20 cellular contexts compared by ENCODE assay signal in genomic region chr10:24969732-24970330, GRCh38. TPM values are rescaled to one million over a fixed set of nuclear protein-coding genes. Genes with fewer than 3 reads are reported as not detected.
DNase-seq lines count a peak whose midpoint lies in the region; ATAC-seq and TF ChIP-seq lines count a peak whose summit lies in the region.
"Had no signal": no experiment of that assay in that cellular context is flagged by ENCODE, and none has a peak within 500 bp of the region (broad histone marks: within the 10 kb centered on the region; RNA-seq: fewer than 3 reads in every experiment).

No MANE protein-coding gene starts in this region.

- ATAC-seq in left ventricle myocardium superior (peak; percentile 34), left cardiac atrium (no peak), GM18517 (IDR thresholded peaks at IDR 0.05; ENCODE audit: unreplicated experiment) (no peak)
- ATAC-seq: CD8-positive, alpha-beta T cell; Panc1 had no signal

- DNase-seq in left ventricle myocardium superior (no peak), left cardiac atrium (no peak), cardiac fibroblast (ENCODE audit: low read depth in 2 of 2) (peak; percentile 26 to 35), mesenchymal stem cell (no peak), anterior cingulate cortex (lab: John Stamatoyannopoulos, UW) (no peak)
- DNase-seq in activated T-cell treated with anti-CD3 and anti-CD28 coated beads, Interleukin-2, amount 50 U/mL, for 1 hour: no peak
- DNase-seq: CD8-positive, alpha-beta T cell; DMS79 treated with DMSO at 0.1 percent for 48 hours; GDM1; GOT3; Karpas-422; MM.1S; NCI-H1105 treated with DMSO at 0.1 percent for 48 hours; NCI-H187 treated with DMSO at 0.1 percent for 48 hours; NCI-H2171 treated with DMSO at 0.1 percent for 48 hours; NCI-H510A; NCI-H82; Right ventricle myocardium superior had no signal

- H3K4me2 ChIP-seq in mesenchymal stem cell (ENCODE audit: low read length, poor library complexity, severe bottlenecking): no peak overlapping the region

- H3K79me1 ChIP-seq in mesenchymal stem cell (replicated peaks; ENCODE audit: low read length, poor library complexity, severe bottlenecking): no peaks in the 10 kb centered on the region

- H2BK120ac ChIP-seq in mesenchymal stem cell (ENCODE audit: low read depth, low read length): no peak overlapping the region

- H2AK5ac ChIP-seq in mesenchymal stem cell (ENCODE audit: low read length, severe bottlenecking): no peak overlapping the region

- TF ChIP-seq CTCF in cardiac fibroblast (IDR thresholded peaks at IDR 0.05; ENCODE audit: low read depth, low read length): no peak

- no peak overlapping the region for H3K27ac ChIP-seq in mesenchymal stem cell (ENCODE audit: low read length, poor library complexity, severe bottlenecking)

- H3K23ac ChIP-seq in mesenchymal stem cell (ENCODE audit: low read length in 2 of 2): no peak overlapping the region

- H3K4me3 ChIP-seq in cardiac fibroblast (replicated peaks in 1 of 2; ENCODE audit: low read depth in 2 of 2, low read length in 2 of 2) (no peak overlapping the region), mesenchymal stem cell (ENCODE audit: insufficient read depth in 1 of 2, low read depth in 1 of 2, low read length in 2 of 2) (peak overlapping the region in 1 of 2 experiments; percentile 25)

- H3K27me3 ChIP-seq in mesenchymal stem cell (ENCODE audit: control insufficient read depth in 1 of 2, insufficient read depth in 1 of 2, low read length in 2 of 2): no peaks in the 10 kb centered on the region

- no peak overlapping the region for H4K8ac ChIP-seq in mesenchymal stem cell (ENCODE audit: low read length)

- no peaks in the 10 kb centered on the region for H3K4me1 ChIP-seq in mesenchymal stem cell (ENCODE audit: control insufficient read depth, insufficient read depth, low read depth, low read length)

- no peak overlapping the region for H3K18ac ChIP-seq in mesenchymal stem cell (ENCODE audit: low read depth in 1 of 2, low read length in 2 of 2)

- H3K4ac ChIP-seq in mesenchymal stem cell (ENCODE audit: low read depth in 1 of 2, low read length in 2 of 2): no peak overlapping the region

- no peak overlapping the region for H2BK15ac ChIP-seq in mesenchymal stem cell (ENCODE audit: low read depth, poor library complexity, severe bottlenecking)

- H2AFZ ChIP-seq in mesenchymal stem cell (ENCODE audit: low read depth, low read length): no peak overlapping the region

- intact Hi-C loops in left ventricle myocardium superior (cut with micrococcal nuclease) (no loop called here), left cardiac atrium (cut with DNase I) (no loop called here)

- no peaks in the 10 kb centered on the region for H3K9me3 ChIP-seq in mesenchymal stem cell (ENCODE audit: control insufficient read depth, low read length)

- no peak overlapping the region for H3K14ac ChIP-seq in mesenchymal stem cell (ENCODE audit: low read length in 2 of 2)

- H3K36me3 ChIP-seq in mesenchymal stem cell (ENCODE audit: control insufficient read depth in 1 of 2, insufficient read depth in 2 of 2, low read depth in 1 of 2, low read length in 2 of 2): no peaks in the 10 kb centered on the region

- H2BK12ac ChIP-seq in mesenchymal stem cell (ENCODE audit: low read length in 2 of 2): no peak overlapping the region

- H4K91ac ChIP-seq in mesenchymal stem cell (ENCODE audit: low read length): no peak overlapping the region

- H3K9ac ChIP-seq in mesenchymal stem cell (ENCODE audit: low read length): peak overlapping the region; percentile 78

- WGBS in mesenchymal stem cell: 97% methylated on average over 2 of the region's 2 CpGs

- no peak overlapping the region for H2BK5ac ChIP-seq in mesenchymal stem cell (ENCODE audit: low read depth, low read length, poor library complexity, severe bottlenecking)

RNA-seq across cellular contexts. Expression of gene PRTFDC1, which starts 17.4 kb away (rescaled TPM):
- total RNA-seq in left ventricle myocardium superior (9.1 TPM), left cardiac atrium (1 to 10 TPM; 6.3 to 6.6 TPM)
- 13.7 TPM for polyA plus RNA-seq in mesenchymal stem cell (2013, experiment 1 of 2)
- 14.3 TPM for polyA plus RNA-seq in mesenchymal stem cell (2013, experiment 2 of 2)

RNA-seq across cellular contexts. Expression of gene ENKUR, which starts 46.1 kb away (rescaled TPM):
- not detected for total RNA-seq in left ventricle myocardium superior
- not detected for total RNA-seq in left cardiac atrium
- polyA plus RNA-seq in mesenchymal stem cell (2013, experiment 1 of 2): 0.03 TPM
- polyA plus RNA-seq in mesenchymal stem cell (2013, experiment 2 of 2): not detected
- total RNA-seq: CD8-positive, alpha-beta T cell; Right ventricle myocardium superior had no signal

RNA-seq across cellular contexts. Expression of gene THNSL1, which starts 46.6 kb away (rescaled TPM):
- 7.7 TPM for total RNA-seq in left ventricle myocardium superior
- total RNA-seq in left cardiac atrium: 1 to 10 TPM; 2.6 to 4.4 TPM
- polyA plus RNA-seq in mesenchymal stem cell (2013, experiment 1 of 2): 0.91 TPM
- polyA plus RNA-seq in mesenchymal stem cell (2013, experiment 2 of 2): 0.85 TPM

Comparison
In these comparisons a context has a peak if more than half of its experiments do, and no peak if none do; other contexts are left out.
1. DNase-seq: peak in cardiac fibroblast (2 of 2); none in left ventricle myocardium superior (single experiment), left cardiac atrium (single experiment), mesenchymal stem cell (single experiment), anterior cingulate cortex (0 of 58) and activated T-cell treated with anti-CD3 and anti-CD28 coated beads, Interleukin-2, amount 50 U/mL, for 1 hour (single experiment).